In genomic region chr2:224278531-224278930, GRCh38 we compare ENCODE assay signal across 25 cellular contexts.
DNase-seq lines count a peak whose midpoint lies in the region; ATAC-seq and TF ChIP-seq lines count a peak whose summit lies in the region.
"Had no signal": no experiment of that assay in that cellular context is flagged by ENCODE, and none has a peak within 500 bp of the region (broad histone marks: within the 10 kb centered on the region; RNA-seq: fewer than 3 reads in every experiment).

No MANE protein-coding gene starts in this region.

- H3K9ac ChIP-seq in mammary epithelial cell (ENCODE audit: insufficient read depth, low read length): no peak overlapping the region
- H3K9ac ChIP-seq: BLaER1 had no signal

- H2AFZ ChIP-seq in mammary epithelial cell (ENCODE audit: low read depth, low read length): no peak overlapping the region

- H3K27ac ChIP-seq in mammary epithelial cell (ENCODE audit: insufficient read depth, low read depth, low read length): no peak overlapping the region
- no peak overlapping the region for H3K27ac ChIP-seq in breast epithelium
- H3K27ac ChIP-seq: 22Rv1, BLaER1, uterus had no signal

- in situ Hi-C loops in mammary epithelial cell (cut with MboI; ENCODE audit: low sequenced_read_pairs in 2 of 2): no loop called here

- TF ChIP-seq CTCF in mammary epithelial cell (conservative IDR thresholded peaks at IDR 0.05 in 1 of 2, IDR thresholded peaks at IDR 0.05 in 1 of 2; ENCODE audit: extremely low read depth in 1 of 2, insufficient read depth in 1 of 2, low read depth in 1 of 2, low read length in 2 of 2) (peak in 1 of 2 donors; percentile 33), breast epithelium (IDR thresholded peaks at IDR 0.05) (no peak), cardiac fibroblast (IDR thresholded peaks at IDR 0.05; ENCODE audit: low read depth, low read length) (peak; percentile 7), fibroblast of villous mesenchyme (IDR thresholded peaks at IDR 0.05; ENCODE audit: insufficient read depth, low read depth, low read length) (no peak)

- CTCF ChIA-PET in mammary epithelial cell (lab: Charles Lee; ENCODE audit: low non-redundant PET): interaction anchor here (1.1 kb wide), 1 partner anchor 309 kb away, joined by 4 read pairs; no protein-coding TSS in a partner anchor

- DNase-seq in mammary epithelial cell (peak; percentile 78), breast epithelium (ENCODE audit: low spot score in 2 of 2) (no peak), cardiac fibroblast (ENCODE audit: low read depth in 2 of 2) (peak; percentile 17 to 54), fibroblast of villous mesenchyme (ENCODE audit: low read depth) (peak; percentile 16), stromal cell of bone marrow (ENCODE audit: low read depth) (peak; percentile 33)
- DNase-seq: activated CD8-positive, alpha-beta T cell treated with anti-CD3 and anti-CD28 coated beads for 36 hours; activated naive CD4-positive, alpha-beta T cell; activated T-cell treated with anti-CD3 and anti-CD28 coated beads, Interleukin-2, amount 50 U/mL, for 1 hour; amygdala; cerebellar nuclear complex; effector memory CD8-positive, alpha-beta T cell; MV-4-11; naive B cell; NCI-H2029; NCI-H446; right cardiac atrium; stimulated activated CD8-positive, alpha-beta memory T cell treated with anti-CD3 and anti-CD28 coated beads, Interleukin-4, amount 100 ng/mL, for 48 hours; substantia nigra; uterus had no signal

- BruUV-seq in mammary epithelial cell (replicated peaks; lab: Mats Ljungman, UMichigan): no TSS peak

- dilution Hi-C loops in mammary epithelial cell (cut with HindIII; ENCODE audit: low sequenced_read_pairs): loop anchor here (25.0 kb wide), 1 partner anchor 291 kb away; no protein-coding TSS in a partner anchor

- no peak overlapping the region for H3K4me2 ChIP-seq in mammary epithelial cell (ENCODE audit: insufficient read depth, low read depth, low read length)
- H3K4me2 ChIP-seq: BLaER1 had no signal

- no peaks in the 10 kb centered on the region for H4K20me1 ChIP-seq in mammary epithelial cell (ENCODE audit: insufficient read depth, low read length)
- H4K20me1 ChIP-seq: BLaER1 had no signal

- H3K4me1 ChIP-seq in mammary epithelial cell (ENCODE audit: insufficient read depth, low read length) (no peaks in the 10 kb centered on the region), breast epithelium (no peaks in the 10 kb centered on the region)
- H3K4me1 ChIP-seq: BLaER1, uterus had no signal

- H3K79me2 ChIP-seq in mammary epithelial cell (ENCODE audit: insufficient read depth, low read length): no peaks in the 10 kb centered on the region

- ATAC-seq in GM18867 (IDR thresholded peaks at IDR 0.05; ENCODE audit: unreplicated experiment) (no peak), GM21423 (IDR thresholded peaks at IDR 0.05; ENCODE audit: unreplicated experiment) (no peak), GM21515 (IDR thresholded peaks at IDR 0.05; ENCODE audit: unreplicated experiment) (no peak)
- ATAC-seq: activated CD8-positive, alpha-beta T cell treated with anti-CD3 and anti-CD28 coated beads for 36 hours; effector memory CD8-positive, alpha-beta T cell; K562; right cardiac atrium had no signal

- no peak for TF ChIP-seq POLR2A in breast epithelium (IDR thresholded peaks at IDR 0.05)

- H3K36me3 ChIP-seq in mammary epithelial cell (ENCODE audit: insufficient read depth, low read length) (no peaks in the 10 kb centered on the region), breast epithelium (no peaks in the 10 kb centered on the region)
- H3K36me3 ChIP-seq: BLaER1, uterus had no signal

- no peak overlapping the region for H3K4me3 ChIP-seq in mammary epithelial cell (replicated peaks in 1 of 3; ENCODE audit: insufficient read depth in 1 of 3, low read depth in 2 of 3, low read length in 3 of 3)
- no peak overlapping the region for H3K4me3 ChIP-seq in breast epithelium
- no peak overlapping the region for H3K4me3 ChIP-seq in cardiac fibroblast (replicated peaks in 1 of 2; ENCODE audit: low read depth in 2 of 2, low read length in 2 of 2)
- H3K4me3 ChIP-seq in fibroblast of villous mesenchyme (ENCODE audit: low read depth, low read length): no peak overlapping the region
- H3K4me3 ChIP-seq: BLaER1, K562, uterus had no signal

- intact Hi-C loops in mammary epithelial cell (cut with micrococcal nuclease) (loop anchor here (1.0 to 2.0 kb wide), 4 partner anchors 57 to 240 kb away; no protein-coding TSS in a partner anchor), breast epithelium (cut with DNase I; ENCODE audit: low total_unique reads) (no loop called here)

- no peaks in the 10 kb centered on the region for H3K9me3 ChIP-seq in mammary epithelial cell (replicated peaks; ENCODE audit: insufficient read depth, low read length)
- no peaks in the 10 kb centered on the region for H3K9me3 ChIP-seq in breast epithelium
- H3K9me3 ChIP-seq: BLaER1, uterus had no signal

- H3K27me3 ChIP-seq in mammary epithelial cell (ENCODE audit: insufficient read depth, low read length) (no peaks in the 10 kb centered on the region), breast epithelium (no peaks in the 10 kb centered on the region)
- H3K27me3 ChIP-seq: BLaER1, uterus had no signal

- 35% methylated on average over 2 of the region's 3 CpGs for WGBS in mammary epithelial cell (ENCODE audit: low coverage, missing lambda C conversion rate)

Comparison
In these comparisons a context has a peak if more than half of its experiments do, and no peak if none do; other contexts are left out.
1. DNase-seq: peak in mammary epithelial cell (single experiment), cardiac fibroblast (2 of 2), fibroblast of villous mesenchyme (single experiment) and stromal cell of bone marrow (single experiment); none in breast epithelium (0 of 2).